In the genomic region with DNA sequence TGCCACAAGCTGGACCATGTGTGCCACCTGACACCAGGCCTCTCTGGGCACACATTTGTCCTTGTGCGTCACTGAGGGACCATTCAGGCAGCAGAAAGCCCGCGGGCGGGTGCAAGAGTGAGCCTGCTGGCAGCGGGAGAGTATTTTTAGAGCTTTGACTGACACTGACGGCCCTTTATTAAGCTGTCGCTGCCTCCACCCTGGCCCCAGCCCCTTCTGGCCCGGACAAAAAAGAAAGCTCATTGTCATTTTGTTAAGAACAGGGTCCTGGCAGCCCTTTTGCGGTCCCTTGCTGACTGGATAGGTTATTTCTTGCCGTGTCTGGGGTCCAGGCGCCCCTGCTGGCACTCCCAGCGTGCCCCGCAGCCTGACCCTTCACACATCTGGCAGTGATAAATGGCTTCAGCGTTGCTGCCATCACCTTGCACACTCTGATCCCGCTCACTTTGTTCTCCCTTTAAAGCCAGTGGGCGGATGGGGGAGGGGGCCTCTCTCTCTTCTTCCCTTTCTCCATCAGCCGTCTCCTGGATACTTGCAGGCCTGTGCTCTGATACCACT, we compare ENCODE assay signal across 16 cellular contexts.
DNase-seq lines count a peak whose midpoint lies in the region; FAIRE-seq and TF ChIP-seq lines count a peak whose summit lies in the region.
"Had no signal": no experiment of that assay in that cellular context is flagged by ENCODE, and none has a peak within 500 bp of the region (broad histone marks: within the 10 kb centered on the region; RNA-seq: fewer than 3 reads in every experiment).

No MANE protein-coding gene starts in this region.

- no peaks in the 10 kb centered on the region for H3K27me3 ChIP-seq in Caco-2 (replicated peaks; ENCODE audit: control insufficient read depth, insufficient read depth, low read length)

- BruUV-seq in Caco-2 (replicated peaks; lab: Mats Ljungman, UMichigan): no TSS peak

- H3K36me3 ChIP-seq in Caco-2 (ENCODE audit: control insufficient read depth, insufficient read depth, low read length) (no peaks in the 10 kb centered on the region), kidney (ENCODE audit: control insufficient read depth in 1 of 2, insufficient read depth in 2 of 2, low read length in 2 of 2) (no peaks in the 10 kb centered on the region)
- H3K36me3 ChIP-seq: neutrophil had no signal

- no peak for FAIRE-seq in kidney (lab: Jason Lieb, UNC)
- FAIRE-seq: endothelial cell of umbilical vein had no signal

- peaks cover 49% of the 10 kb centered on the region for H3K4me1 ChIP-seq in Caco-2
- H3K4me1 ChIP-seq in kidney (ENCODE audit: control insufficient read depth in 1 of 2, insufficient read depth in 1 of 2, low read depth in 1 of 2, low read length in 2 of 2): peaks cover 0 to 2% of the 10 kb centered on the region in 2 donors

- H3K9me3 ChIP-seq in Caco-2 (peaks cover 13% of the 10 kb centered on the region), kidney (ENCODE audit: control insufficient read depth in 1 of 2, low read length in 2 of 2) (no peaks in the 10 kb centered on the region)
- H3K9me3 ChIP-seq: neutrophil had no signal

- H3K4me3 ChIP-seq in Caco-2 (ENCODE audit: low read depth, low read length) (no peak overlapping the region), kidney (ENCODE audit: low read length in 2 of 2) (no peak overlapping the region)
- H3K4me3 ChIP-seq: lung had no signal

- H3K36me3 Mint-ChIP-seq in Caco-2 (ENCODE audit: insufficient read depth, unreplicated experiment): peaks cover 5% of the 10 kb centered on the region

- no peak overlapping the region for H3K4me3 Mint-ChIP-seq in Caco-2 (ENCODE audit: unreplicated experiment)

- H3K27ac ChIP-seq in kidney (ENCODE audit: low read depth in 2 of 2, low read length in 2 of 2): no peak overlapping the region
- H3K27ac ChIP-seq: neutrophil had no signal

- H3K27ac Mint-ChIP-seq in Caco-2 (ENCODE audit: unreplicated experiment): peak overlapping the region; percentile 93

- DNase-seq in Caco-2 (peak in 1 of 2 experiments; percentile 46), RPMI7951 (ENCODE audit: low read depth) (peak; percentile 50), head of caudate nucleus (peak in 34 of 42 donors; percentile 13 to 68 (median 37)), nucleus accumbens (lab: John Stamatoyannopoulos, UW) (peak in 32 of 56 donors; percentile 3 to 80 (median 36)), germinal center (ENCODE audit: low spot score) (no peak), kidney (no peak), NCI-H748 (lab: John Stamatoyannopoulos, UW; ENCODE audit: unreplicated experiment) (no peak), NCI-H446 treated with DMSO at 0.1 percent for 48 hours (lab: John Stamatoyannopoulos, UW) (no peak)
- DNase-seq: foreskin fibroblast; MM.1S; NCI-H187; SIG-M5; stimulated activated CD4-positive, alpha-beta T cell treated with anti-CD3 and anti-CD28 coated beads, Interleukin-4, amount 100 ng/mL, for 24 hours had no signal

- H3K9me3 Mint-ChIP-seq in Caco-2 (ENCODE audit: unreplicated experiment): peaks cover 25% of the 10 kb centered on the region

- CTCF ChIA-PET in Caco-2 (lab: Charles Lee): no interaction called here

- TF ChIP-seq CTCF in Caco-2 (IDR thresholded peaks at IDR 0.05; ENCODE audit: insufficient read depth in 1 of 2, low read depth in 1 of 2, low read length in 1 of 2, severe bottlenecking in 1 of 2, unreplicated experiment in 1 of 2): no peak
- no peak for TF ChIP-seq CTCF in kidney (IDR thresholded peaks at IDR 0.05; ENCODE audit: borderline replicate concordance, extremely low read depth, insufficient read depth)

- intact Hi-C loops in Caco-2 (cut with micrococcal nuclease; ENCODE audit: unreplicated experiment): loop anchor here (5.0 kb wide), 3 partner anchors 77 to 197 kb away; partner anchors contain the start of gene NKD1
- intact Hi-C loops in head of caudate nucleus (cut with DNase I): no loop called here
- intact Hi-C loops in kidney (cut with DNase I): no loop called here

- POLR2A ChIA-PET in Caco-2 (lab: Charles Lee): interaction anchor here (0.5 kb wide), 1 partner anchor 101 kb away, joined by 5 read pairs; the partner anchor contains the start of gene BRD7

- H3K4me1 Mint-ChIP-seq in Caco-2 (ENCODE audit: low read depth, unreplicated experiment): peaks cover 22% of the 10 kb centered on the region

- no peaks in the 10 kb centered on the region for H3K27me3 Mint-ChIP-seq in Caco-2 (ENCODE audit: insufficient read depth, unreplicated experiment)

- H3K9ac ChIP-seq in kidney (ENCODE audit: low read length in 2 of 2): no peak overlapping the region

Comparison
In these comparisons a context has a peak if more than half of its experiments do, and no peak if none do; other contexts are left out.
1. DNase-seq: peak in RPMI7951 (single experiment), head of caudate nucleus (34 of 42) and nucleus accumbens (32 of 56); none in germinal center (single experiment), kidney (single experiment), NCI-H748 (single experiment) and NCI-H446 treated with DMSO at 0.1 percent for 48 hours (single experiment).